ENCODE assay signal across 20 cellular contexts in the genomic region with DNA sequence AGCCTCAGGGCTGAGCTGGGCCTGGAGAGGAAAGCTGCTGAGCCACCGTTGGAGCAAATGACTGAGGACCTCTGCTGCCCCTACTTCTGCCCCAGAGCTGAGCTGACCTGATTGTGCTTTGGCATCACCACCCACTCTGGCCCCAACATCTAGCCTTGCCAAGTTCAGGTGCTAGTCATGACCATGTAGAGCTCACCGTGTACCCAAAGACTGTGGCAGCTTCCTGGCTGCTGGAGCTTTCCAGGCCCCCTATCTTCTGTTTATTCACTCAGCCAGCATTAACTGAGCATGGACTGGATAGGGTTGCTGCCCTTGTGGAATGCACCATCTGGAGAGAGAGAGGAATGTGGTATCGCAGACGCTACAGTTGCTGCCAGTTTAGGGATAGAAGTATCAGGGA. TPM values are rescaled to one million over a fixed set of nuclear protein-coding genes. Genes with fewer than 3 reads are reported as not detected.
A peak's percentile ranks its signal among the peaks of the same experiment; 100 is the strongest.
DNase-seq lines count a peak whose midpoint lies in the region; ATAC-seq and TF ChIP-seq lines count a peak whose summit lies in the region.
"Had no signal": no experiment of that assay in that cellular context is flagged by ENCODE, and none has a peak within 500 bp of the region (broad histone marks: within the 10 kb centered on the region; RNA-seq: fewer than 3 reads in every experiment).

No MANE protein-coding gene starts in this region.

- no peaks in the 10 kb centered on the region for H3K9me3 Mint-ChIP-seq in CD8-positive, alpha-beta T cell
- no peaks in the 10 kb centered on the region for H3K9me3 Mint-ChIP-seq in chondrocyte (ENCODE audit: low read depth)
- H3K9me3 Mint-ChIP-seq: activated T-helper 2 cell treated with anti-CD3 and anti-CD28 coated beads, Interferon-gamma antibody, Interleukin-2, Interleukin-4, amounts not matched to agents 10 μg/mL and 5 μg/mL and 100 μg/mL, durations not matched to agents 14 hours and 24 hours and 36 hours; mesothelial cell of epicardium; T-cell had no signal

- no peak overlapping the region for H3K4me3 Mint-ChIP-seq in CD8-positive, alpha-beta T cell
- H3K4me3 Mint-ChIP-seq in chondrocyte (ENCODE audit: unreplicated experiment) = no peak overlapping the region
- H3K4me3 Mint-ChIP-seq: IgD-negative memory B cell, mesothelial cell of epicardium, T-cell had no signal

- H3K4me3 ChIP-seq in CD8-positive, alpha-beta T cell (ENCODE audit: low read depth, low read length) = no peak overlapping the region
- no peak overlapping the region for H3K4me3 ChIP-seq in coronary artery
- H3K4me3 ChIP-seq: GM23248, sigmoid colon, thoracic aorta had no signal

- intact Hi-C loops in CD8-positive, alpha-beta T cell (cut with DNase I, micrococcal nuclease) = no loop called here

- H3K27ac ChIP-seq in CD8-positive, alpha-beta T cell (ENCODE audit: low read depth, low read length) = no peak overlapping the region
- no peak overlapping the region for H3K27ac ChIP-seq in coronary artery
- H3K27ac ChIP-seq: GM23248, thoracic aorta had no signal

- H3K27ac Mint-ChIP-seq in CD8-positive, alpha-beta T cell = peak overlapping the region; percentile 52
- peak overlapping the region; percentile 14 for H3K27ac Mint-ChIP-seq in chondrocyte (ENCODE audit: unreplicated experiment)
- H3K27ac Mint-ChIP-seq: mesothelial cell of epicardium had no signal

- no peaks in the 10 kb centered on the region for H3K4me1 ChIP-seq in CD8-positive, alpha-beta T cell (ENCODE audit: insufficient read depth, low read length)

- H3K4me1 Mint-ChIP-seq in CD8-positive, alpha-beta T cell (ENCODE audit: low read depth) = peaks cover 20% of the 10 kb centered on the region
- H3K4me1 Mint-ChIP-seq in chondrocyte (ENCODE audit: low read depth) = peaks cover 9% of the 10 kb centered on the region
- H3K4me1 Mint-ChIP-seq: mesothelial cell of epicardium had no signal

- in situ Hi-C loops in ACHN (cut with HindIII; ENCODE audit: low pct_ligation_motif_present, low pct_unique_long_range_greater_than_20kb, low sequenced_read_pairs) = no loop called here

- no peak for ATAC-seq in CD8-positive, alpha-beta T cell
- ATAC-seq: T-cell had no signal

- H3K36me3 Mint-ChIP-seq in CD8-positive, alpha-beta T cell = peaks cover 94% of the 10 kb centered on the region
- H3K36me3 Mint-ChIP-seq in chondrocyte (ENCODE audit: low read depth) = peaks cover 17% of the 10 kb centered on the region

- H3K27me3 ChIP-seq in CD8-positive, alpha-beta T cell (ENCODE audit: insufficient read depth, low read length) = no peaks in the 10 kb centered on the region
- H3K27me3 ChIP-seq: sigmoid colon had no signal

- no peaks in the 10 kb centered on the region for H3K27me3 Mint-ChIP-seq in CD8-positive, alpha-beta T cell (ENCODE audit: low read depth)
- no peaks in the 10 kb centered on the region for H3K27me3 Mint-ChIP-seq in chondrocyte (ENCODE audit: low read depth)
- H3K27me3 Mint-ChIP-seq: IgD-negative memory B cell, T-cell had no signal

- no peaks in the 10 kb centered on the region for H3K9me3 ChIP-seq in CD8-positive, alpha-beta T cell (ENCODE audit: low read length)
- H3K9me3 ChIP-seq: sigmoid colon, thoracic aorta had no signal

- POLR2A ChIA-PET in CD8-positive, alpha-beta T cell (lab: Charles Lee) = no interaction called here

- peak; percentile 37 for DNase-seq in ACHN
- no peak for DNase-seq in CD8-positive, alpha-beta T cell
- DNase-seq in chondrocyte (ENCODE audit: low spot score) = no peak
- peak; percentile 69 for DNase-seq in kidney tubule cell (ENCODE audit: low spot score)
- no peak for DNase-seq in nucleus accumbens (lab: John Stamatoyannopoulos, UW)
- no peak for DNase-seq in hepatic stellate cell (ENCODE audit: low spot score)
- DNase-seq in NCI-H2171 (lab: John Stamatoyannopoulos, UW) = no peak
- no peak for DNase-seq in coronary artery (ENCODE audit: low spot score)
- DNase-seq: activated CD4-positive, alpha-beta T cell treated with anti-CD3 and anti-CD28 coated beads, Interleukin-2, amount 50 U/mL, for 48 hours; GM23248; head of caudate nucleus; NCI-H2029; NCI-H510A treated with DMSO at 0.1 percent for 48 hours; sigmoid colon; stimulated activated CD4-positive, alpha-beta T cell treated with anti-CD3 and anti-CD28 coated beads, Interleukin-2, amount 100 ng/mL, for 48 hours; T-cell had no signal

- CTCF ChIA-PET in CD8-positive, alpha-beta T cell (lab: Charles Lee) = interaction anchor here (1.3 kb wide), 1 partner anchor 27 kb away, joined by 3 read pairs; no protein-coding TSS in a partner anchor

- no peak for TF ChIP-seq CTCF in CD8-positive, alpha-beta T cell (IDR thresholded peaks at IDR 0.05)
- TF ChIP-seq CTCF in chondrocyte (IDR thresholded peaks at IDR 0.05) (no peak), coronary artery (IDR thresholded peaks at IDR 0.05) (no peak)

- H3K36me3 ChIP-seq in CD8-positive, alpha-beta T cell (ENCODE audit: insufficient read depth, low read length) = peaks cover 76% of the 10 kb centered on the region

RNA-seq across cellular contexts. Expression of a gene that starts 49.1 kb away (rescaled TPM):
- total RNA-seq in CD8-positive, alpha-beta T cell = 100 to 1,000 TPM; 126 to 133 TPM
- total RNA-seq in chondrocyte = 16.3 to 17.6 TPM (median 16.8 TPM) in 3 replicates

RNA-seq across cellular contexts. Expression of a gene that starts 58.1 kb away (rescaled TPM):
- total RNA-seq in CD8-positive, alpha-beta T cell = 10 to 100 TPM; 45.2 to 46.7 TPM
- total RNA-seq in chondrocyte = 76.8 to 95.5 TPM (median 77.1 TPM) in 3 replicates

Comparison
In these comparisons a context has a peak if more than half of its experiments do, and no peak if none do; other contexts are left out.
1. DNase-seq: peak in ACHN (single experiment) and kidney tubule cell (single experiment); none in CD8-positive, alpha-beta T cell (0 of 7), chondrocyte (single experiment), nucleus accumbens (0 of 56), hepatic stellate cell (single experiment), NCI-H2171 (single experiment) and coronary artery (single experiment).